1 cellular context compared by ENCODE assay signal in the genomic region with DNA sequence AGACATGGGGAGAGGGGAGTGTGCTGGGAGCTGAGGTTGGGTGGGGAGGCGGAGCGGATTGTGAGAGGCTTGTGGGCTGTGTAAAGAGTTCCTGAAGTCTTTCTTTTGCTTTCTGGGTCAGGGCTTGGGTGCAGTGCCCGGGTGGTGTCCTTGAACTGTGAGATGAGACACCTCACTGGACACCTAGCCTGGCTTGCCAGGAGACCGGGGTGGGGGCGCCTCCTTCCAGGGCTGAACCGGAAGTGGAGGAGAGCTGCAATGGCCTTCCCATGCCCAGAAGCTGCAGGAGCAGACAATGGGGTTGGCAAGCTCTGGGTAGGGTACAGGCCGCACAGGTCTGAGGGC.
TF ChIP-seq lines count a peak whose summit lies in the region.

No MANE protein-coding gene starts in this region.

TF ChIP-seq in HepG2, 621 proteins besides CTCF, POLR2A, EP300 and RAD21 (continues in another document):
- TF ChIP-seq, protein P1, sequence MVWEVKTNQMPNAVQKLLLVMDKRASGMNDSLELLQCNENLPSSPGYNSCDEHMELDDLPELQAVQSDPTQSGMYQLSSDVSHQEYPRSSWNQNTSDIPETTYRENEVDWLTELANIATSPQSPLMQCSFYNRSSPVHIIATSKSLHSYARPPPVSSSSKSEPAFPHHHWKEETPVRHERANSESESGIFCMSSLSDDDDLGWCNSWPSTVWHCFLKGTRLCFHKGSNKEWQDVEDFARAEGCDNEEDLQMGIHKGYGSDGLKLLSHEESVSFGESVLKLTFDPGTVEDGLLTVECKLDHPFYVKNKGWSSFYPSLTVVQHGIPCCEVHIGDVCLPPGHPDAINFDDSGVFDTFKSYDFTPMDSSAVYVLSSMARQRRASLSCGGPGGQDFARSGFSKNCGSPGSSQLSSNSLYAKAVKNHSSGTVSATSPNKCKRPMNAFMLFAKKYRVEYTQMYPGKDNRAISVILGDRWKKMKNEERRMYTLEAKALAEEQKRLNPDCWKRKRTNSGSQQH (CRISPR knock-in tag; IDR thresholded peaks at IDR 0.05; ENCODE audit: low read depth), result 0 out of 2 replicates have a peak, but pooled peaks have one; percentile 57
- TF ChIP-seq ZNF350 (CRISPR knock-in tag; IDR thresholded peaks at IDR 0.05; ENCODE audit: borderline replicate concordance, low read depth) (no peak), HDAC1 (CRISPR knock-in tag; IDR thresholded peaks at IDR 0.05) (no peak), ARID5B (CRISPR knock-in tag; IDR thresholded peaks at IDR 0.05) (peak; percentile 58), MAFG (CRISPR knock-in tag; IDR thresholded peaks at IDR 0.05) (no peak), ERF (CRISPR knock-in tag; IDR thresholded peaks at IDR 0.05) (0 out of 2 replicates have a peak, but pooled peaks have one; percentile 26), ZBTB26 (CRISPR knock-in tag; IDR thresholded peaks at IDR 0.05; ENCODE audit: borderline replicate concordance) (no peak), REPIN1 (CRISPR knock-in tag; IDR thresholded peaks at IDR 0.05; ENCODE audit: borderline replicate concordance, low read depth) (0 out of 2 replicates have a peak, but pooled peaks have one; percentile 37), NR2C2 (CRISPR knock-in tag; IDR thresholded peaks at IDR 0.05; ENCODE audit: borderline replicate concordance) (peak; percentile 37; the same call in 1 of the 2 replicates), ZSCAN9 (CRISPR knock-in tag; IDR thresholded peaks at IDR 0.05; ENCODE audit: borderline replicate concordance) (no peak), SOX6 (IDR thresholded peaks at IDR 0.05) (no peak), SOX6 (CRISPR knock-in tag; IDR thresholded peaks at IDR 0.05) (peak; percentile 37; the same call in 1 of the 2 replicates), SRSF1 (optimal IDR thresholded peaks at IDR 0.05; ENCODE audit: low read depth, low read length) (peak; percentile 43), ZMYM3 (CRISPR knock-in tag; IDR thresholded peaks at IDR 0.05) (peak; percentile 10; the same call in 1 of the 2 replicates), GATAD2A (CRISPR knock-in tag; IDR thresholded peaks at IDR 0.05) (0 out of 2 replicates have a peak, but pooled peaks have one; percentile 41), MEF2D (CRISPR knock-in tag; IDR thresholded peaks at IDR 0.05) (0 out of 2 replicates have a peak, but pooled peaks have one; percentile 49), TRIM24 (CRISPR knock-in tag; IDR thresholded peaks at IDR 0.05) (peak; percentile 9; the same call in 1 of the 2 replicates), SOX5 (CRISPR knock-in tag; IDR thresholded peaks at IDR 0.05; ENCODE audit: borderline replicate concordance) (peak; percentile 40; the same call in 1 of the 2 replicates), HNRNPL (IDR thresholded peaks at IDR 0.05; ENCODE audit: low read depth, low read length) (0 out of 2 replicates have a peak, but pooled peaks have one; percentile 57), BCL6 (CRISPR knock-in tag; IDR thresholded peaks at IDR 0.05) (peak; percentile 42; the same call in 1 of the 2 replicates), GABPB1 (CRISPR knock-in tag; IDR thresholded peaks at IDR 0.05) (peak; percentile 81), ISL2 (CRISPR knock-in tag; IDR thresholded peaks at IDR 0.05) (no peak), THYN1 (CRISPR knock-in tag; IDR thresholded peaks at IDR 0.05; ENCODE audit: borderline replicate concordance, low read depth) (no peak), AKAP8 (CRISPR knock-in tag; IDR thresholded peaks at IDR 0.05) (no peak), NR1H2 (CRISPR knock-in tag; IDR thresholded peaks at IDR 0.05; ENCODE audit: borderline replicate concordance, low read depth) (no peak), AHDC1 (CRISPR knock-in tag; IDR thresholded peaks at IDR 0.05; ENCODE audit: borderline replicate concordance) (no peak), MATR3 (CRISPR knock-in tag; IDR thresholded peaks at IDR 0.05) (no peak), ZNF12 (CRISPR knock-in tag; IDR thresholded peaks at IDR 0.05) (no peak), FOSL2 (CRISPR knock-in tag; IDR thresholded peaks at IDR 0.05) (peak; percentile 34; the same call in 1 of the 2 replicates), ETV5 (CRISPR knock-in tag; IDR thresholded peaks at IDR 0.05; ENCODE audit: borderline replicate concordance) (peak; percentile 30; the same call in 1 of the 2 replicates), MAZ (IDR thresholded peaks at IDR 0.05; ENCODE audit: borderline replicate concordance, low read depth, low read length) (no peak; the same call in 1 of the 2 replicates), MAZ (CRISPR knock-in tag; IDR thresholded peaks at IDR 0.05; ENCODE audit: low read depth) (no peak)
- TF ChIP-seq, protein P2, sequence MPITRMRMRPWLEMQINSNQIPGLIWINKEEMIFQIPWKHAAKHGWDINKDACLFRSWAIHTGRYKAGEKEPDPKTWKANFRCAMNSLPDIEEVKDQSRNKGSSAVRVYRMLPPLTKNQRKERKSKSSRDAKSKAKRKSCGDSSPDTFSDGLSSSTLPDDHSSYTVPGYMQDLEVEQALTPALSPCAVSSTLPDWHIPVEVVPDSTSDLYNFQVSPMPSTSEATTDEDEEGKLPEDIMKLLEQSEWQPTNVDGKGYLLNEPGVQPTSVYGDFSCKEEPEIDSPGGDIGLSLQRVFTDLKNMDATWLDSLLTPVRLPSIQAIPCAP (CRISPR knock-in tag; IDR thresholded peaks at IDR 0.05; ENCODE audit: low read depth), result 0 out of 2 replicates have a peak, but pooled peaks have one; percentile 32
- TF ChIP-seq, protein P3, sequence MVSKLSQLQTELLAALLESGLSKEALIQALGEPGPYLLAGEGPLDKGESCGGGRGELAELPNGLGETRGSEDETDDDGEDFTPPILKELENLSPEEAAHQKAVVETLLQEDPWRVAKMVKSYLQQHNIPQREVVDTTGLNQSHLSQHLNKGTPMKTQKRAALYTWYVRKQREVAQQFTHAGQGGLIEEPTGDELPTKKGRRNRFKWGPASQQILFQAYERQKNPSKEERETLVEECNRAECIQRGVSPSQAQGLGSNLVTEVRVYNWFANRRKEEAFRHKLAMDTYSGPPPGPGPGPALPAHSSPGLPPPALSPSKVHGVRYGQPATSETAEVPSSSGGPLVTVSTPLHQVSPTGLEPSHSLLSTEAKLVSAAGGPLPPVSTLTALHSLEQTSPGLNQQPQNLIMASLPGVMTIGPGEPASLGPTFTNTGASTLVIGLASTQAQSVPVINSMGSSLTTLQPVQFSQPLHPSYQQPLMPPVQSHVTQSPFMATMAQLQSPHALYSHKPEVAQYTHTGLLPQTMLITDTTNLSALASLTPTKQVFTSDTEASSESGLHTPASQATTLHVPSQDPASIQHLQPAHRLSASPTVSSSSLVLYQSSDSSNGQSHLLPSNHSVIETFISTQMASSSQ (IDR thresholded peaks at IDR 0.05; ENCODE audit: low read depth), result no peak
- TF ChIP-seq, protein P3 (CRISPR knock-in tag; IDR thresholded peaks at IDR 0.05; ENCODE audit: borderline replicate concordance), result no peak; the same call in 1 of the 2 replicates
- TF ChIP-seq, protein P4, sequence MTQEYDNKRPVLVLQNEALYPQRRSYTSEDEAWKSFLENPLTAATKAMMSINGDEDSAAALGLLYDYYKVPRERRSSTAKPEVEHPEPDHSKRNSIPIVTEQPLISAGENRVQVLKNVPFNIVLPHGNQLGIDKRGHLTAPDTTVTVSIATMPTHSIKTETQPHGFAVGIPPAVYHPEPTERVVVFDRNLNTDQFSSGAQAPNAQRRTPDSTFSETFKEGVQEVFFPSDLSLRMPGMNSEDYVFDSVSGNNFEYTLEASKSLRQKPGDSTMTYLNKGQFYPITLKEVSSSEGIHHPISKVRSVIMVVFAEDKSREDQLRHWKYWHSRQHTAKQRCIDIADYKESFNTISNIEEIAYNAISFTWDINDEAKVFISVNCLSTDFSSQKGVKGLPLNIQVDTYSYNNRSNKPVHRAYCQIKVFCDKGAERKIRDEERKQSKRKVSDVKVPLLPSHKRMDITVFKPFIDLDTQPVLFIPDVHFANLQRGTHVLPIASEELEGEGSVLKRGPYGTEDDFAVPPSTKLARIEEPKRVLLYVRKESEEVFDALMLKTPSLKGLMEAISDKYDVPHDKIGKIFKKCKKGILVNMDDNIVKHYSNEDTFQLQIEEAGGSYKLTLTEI (CRISPR knock-in tag; conservative IDR thresholded peaks at IDR 0.05), result no peak
- TF ChIP-seq, protein P5, sequence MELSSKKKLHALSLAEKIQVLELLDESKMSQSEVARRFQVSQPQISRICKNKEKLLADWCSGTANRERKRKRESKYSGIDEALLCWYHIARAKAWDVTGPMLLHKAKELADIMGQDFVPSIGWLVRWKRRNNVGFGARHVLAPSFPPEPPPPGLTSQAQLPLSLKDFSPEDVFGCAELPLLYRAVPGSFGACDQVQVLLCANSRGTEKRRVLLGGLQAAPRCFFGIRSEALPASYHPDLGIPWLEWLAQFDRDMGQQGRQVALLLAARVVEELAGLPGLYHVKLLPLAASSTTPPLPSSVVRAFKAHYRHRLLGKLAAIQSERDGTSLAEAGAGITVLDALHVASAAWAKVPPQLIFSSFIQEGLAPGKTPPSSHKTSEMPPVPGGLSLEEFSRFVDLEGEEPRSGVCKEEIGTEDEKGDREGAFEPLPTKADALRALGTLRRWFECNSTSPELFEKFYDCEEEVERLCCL (CRISPR knock-in tag; IDR thresholded peaks at IDR 0.05; ENCODE audit: borderline replicate concordance), result 0 out of 2 replicates have a peak, but pooled peaks have one; percentile 19
